12 cellular contexts compared by ENCODE assay signal in genomic region chr18:55328301-55328700, GRCh38.
A peak's percentile ranks its signal among the peaks of the same experiment; 100 is the strongest.
DNase-seq lines count a peak whose midpoint lies in the region; ATAC-seq and TF ChIP-seq lines count a peak whose summit lies in the region.
"Had no signal": no experiment of that assay in that cellular context is flagged by ENCODE, and none has a peak within 500 bp of the region (broad histone marks: within the 10 kb centered on the region; RNA-seq: fewer than 3 reads in every experiment).

No MANE protein-coding gene starts in this region.

- H3K27me3 ChIP-seq in parathyroid adenoma (ENCODE audit: control insufficient read depth, insufficient read depth, low read length): no peaks in the 10 kb centered on the region

- no peaks in the 10 kb centered on the region for H3K36me3 ChIP-seq in parathyroid adenoma (ENCODE audit: control insufficient read depth, insufficient read depth, low read length)

- H3K79me2 ChIP-seq in parathyroid adenoma: no peaks in the 10 kb centered on the region

- H3K9ac ChIP-seq in parathyroid adenoma: no peak overlapping the region

- no peak overlapping the region for H3K4me3 ChIP-seq in epithelial cell of esophagus (ENCODE audit: low read length)
- no peak overlapping the region for H3K4me3 ChIP-seq in parathyroid adenoma (ENCODE audit: low read depth, low read length)

- TF ChIP-seq CTCF in epithelial cell of esophagus (IDR thresholded peaks at IDR 0.05; ENCODE audit: insufficient read depth, low read depth, low read length, missing control alignments): no peak
- TF ChIP-seq CTCF in parathyroid adenoma (IDR thresholded peaks at IDR 0.05): no peak

- no peak overlapping the region for H3K4me2 ChIP-seq in parathyroid adenoma (ENCODE audit: low read length)

- H3K4me1 ChIP-seq in parathyroid adenoma: peaks cover 4% of the 10 kb centered on the region

- ATAC-seq in HG03025 (IDR thresholded peaks at IDR 0.05; ENCODE audit: low FRiP score, unreplicated experiment): no peak
- ATAC-seq: left colon had no signal

- no peak overlapping the region for H2AFZ ChIP-seq in parathyroid adenoma

- peak overlapping the region; percentile 46 for H3K27ac ChIP-seq in parathyroid adenoma
- H3K27ac ChIP-seq: VCaP had no signal

- H3K9me3 ChIP-seq in parathyroid adenoma (ENCODE audit: control insufficient read depth, low read length): no peaks in the 10 kb centered on the region

- DNase-seq in EL (peak; percentile 42), M059J (ENCODE audit: low read depth) (peak; percentile 72), epithelial cell of esophagus (ENCODE audit: low read depth) (peak; percentile 24), 8988T (no peak), ureter (ENCODE audit: low spot score) (no peak), COLO668 (lab: John Stamatoyannopoulos, UW; ENCODE audit: unreplicated experiment) (no peak)
- DNase-seq: anterior cingulate cortex, left colon, NCI-H1694 treated with DMSO at 0.1 percent for 48 hours had no signal

Comparison
In these comparisons a context has a peak if more than half of its experiments do, and no peak if none do; other contexts are left out.
1. DNase-seq: peak in EL (single experiment), M059J (single experiment) and epithelial cell of esophagus (single experiment); none in 8988T (single experiment), ureter (single experiment) and COLO668 (single experiment).